Comparison of ENCODE assay signal across 1 cellular context in the genomic region with DNA sequence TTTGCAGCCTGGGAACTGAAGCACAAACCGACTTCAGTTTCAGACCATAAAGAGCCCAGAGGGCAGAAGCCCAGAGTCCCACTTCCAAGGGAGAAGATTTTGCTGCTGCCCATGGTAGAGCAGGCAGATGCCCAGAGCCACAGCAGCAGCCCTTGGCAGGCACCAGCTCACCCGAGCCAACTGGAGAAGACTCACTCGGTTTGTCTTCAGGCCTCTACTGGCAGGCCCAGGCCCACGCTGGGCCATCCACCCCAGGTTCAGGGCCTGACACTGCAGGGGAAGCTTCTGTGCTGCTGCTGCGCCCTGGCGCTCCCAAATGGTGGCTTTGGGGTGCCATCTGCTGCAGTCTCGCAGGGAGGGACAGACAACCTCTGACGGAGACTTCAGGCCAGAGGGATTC.
TF ChIP-seq lines count a peak whose summit lies in the region.

No MANE protein-coding gene starts in this region.

TF ChIP-seq in GM23338, 12 proteins besides CTCF, POLR2A, EP300 and RAD21:
- TF ChIP-seq NANOG (IDR thresholded peaks at IDR 0.05; ENCODE audit: borderline replicate concordance), result no peak
- TF ChIP-seq JUNB (IDR thresholded peaks at IDR 0.05; ENCODE audit: unreplicated experiment), result no peak
- TF ChIP-seq POLR2AphosphoS5 (IDR thresholded peaks at IDR 0.05; ENCODE audit: low read depth), result no peak
- TF ChIP-seq, protein P1, sequence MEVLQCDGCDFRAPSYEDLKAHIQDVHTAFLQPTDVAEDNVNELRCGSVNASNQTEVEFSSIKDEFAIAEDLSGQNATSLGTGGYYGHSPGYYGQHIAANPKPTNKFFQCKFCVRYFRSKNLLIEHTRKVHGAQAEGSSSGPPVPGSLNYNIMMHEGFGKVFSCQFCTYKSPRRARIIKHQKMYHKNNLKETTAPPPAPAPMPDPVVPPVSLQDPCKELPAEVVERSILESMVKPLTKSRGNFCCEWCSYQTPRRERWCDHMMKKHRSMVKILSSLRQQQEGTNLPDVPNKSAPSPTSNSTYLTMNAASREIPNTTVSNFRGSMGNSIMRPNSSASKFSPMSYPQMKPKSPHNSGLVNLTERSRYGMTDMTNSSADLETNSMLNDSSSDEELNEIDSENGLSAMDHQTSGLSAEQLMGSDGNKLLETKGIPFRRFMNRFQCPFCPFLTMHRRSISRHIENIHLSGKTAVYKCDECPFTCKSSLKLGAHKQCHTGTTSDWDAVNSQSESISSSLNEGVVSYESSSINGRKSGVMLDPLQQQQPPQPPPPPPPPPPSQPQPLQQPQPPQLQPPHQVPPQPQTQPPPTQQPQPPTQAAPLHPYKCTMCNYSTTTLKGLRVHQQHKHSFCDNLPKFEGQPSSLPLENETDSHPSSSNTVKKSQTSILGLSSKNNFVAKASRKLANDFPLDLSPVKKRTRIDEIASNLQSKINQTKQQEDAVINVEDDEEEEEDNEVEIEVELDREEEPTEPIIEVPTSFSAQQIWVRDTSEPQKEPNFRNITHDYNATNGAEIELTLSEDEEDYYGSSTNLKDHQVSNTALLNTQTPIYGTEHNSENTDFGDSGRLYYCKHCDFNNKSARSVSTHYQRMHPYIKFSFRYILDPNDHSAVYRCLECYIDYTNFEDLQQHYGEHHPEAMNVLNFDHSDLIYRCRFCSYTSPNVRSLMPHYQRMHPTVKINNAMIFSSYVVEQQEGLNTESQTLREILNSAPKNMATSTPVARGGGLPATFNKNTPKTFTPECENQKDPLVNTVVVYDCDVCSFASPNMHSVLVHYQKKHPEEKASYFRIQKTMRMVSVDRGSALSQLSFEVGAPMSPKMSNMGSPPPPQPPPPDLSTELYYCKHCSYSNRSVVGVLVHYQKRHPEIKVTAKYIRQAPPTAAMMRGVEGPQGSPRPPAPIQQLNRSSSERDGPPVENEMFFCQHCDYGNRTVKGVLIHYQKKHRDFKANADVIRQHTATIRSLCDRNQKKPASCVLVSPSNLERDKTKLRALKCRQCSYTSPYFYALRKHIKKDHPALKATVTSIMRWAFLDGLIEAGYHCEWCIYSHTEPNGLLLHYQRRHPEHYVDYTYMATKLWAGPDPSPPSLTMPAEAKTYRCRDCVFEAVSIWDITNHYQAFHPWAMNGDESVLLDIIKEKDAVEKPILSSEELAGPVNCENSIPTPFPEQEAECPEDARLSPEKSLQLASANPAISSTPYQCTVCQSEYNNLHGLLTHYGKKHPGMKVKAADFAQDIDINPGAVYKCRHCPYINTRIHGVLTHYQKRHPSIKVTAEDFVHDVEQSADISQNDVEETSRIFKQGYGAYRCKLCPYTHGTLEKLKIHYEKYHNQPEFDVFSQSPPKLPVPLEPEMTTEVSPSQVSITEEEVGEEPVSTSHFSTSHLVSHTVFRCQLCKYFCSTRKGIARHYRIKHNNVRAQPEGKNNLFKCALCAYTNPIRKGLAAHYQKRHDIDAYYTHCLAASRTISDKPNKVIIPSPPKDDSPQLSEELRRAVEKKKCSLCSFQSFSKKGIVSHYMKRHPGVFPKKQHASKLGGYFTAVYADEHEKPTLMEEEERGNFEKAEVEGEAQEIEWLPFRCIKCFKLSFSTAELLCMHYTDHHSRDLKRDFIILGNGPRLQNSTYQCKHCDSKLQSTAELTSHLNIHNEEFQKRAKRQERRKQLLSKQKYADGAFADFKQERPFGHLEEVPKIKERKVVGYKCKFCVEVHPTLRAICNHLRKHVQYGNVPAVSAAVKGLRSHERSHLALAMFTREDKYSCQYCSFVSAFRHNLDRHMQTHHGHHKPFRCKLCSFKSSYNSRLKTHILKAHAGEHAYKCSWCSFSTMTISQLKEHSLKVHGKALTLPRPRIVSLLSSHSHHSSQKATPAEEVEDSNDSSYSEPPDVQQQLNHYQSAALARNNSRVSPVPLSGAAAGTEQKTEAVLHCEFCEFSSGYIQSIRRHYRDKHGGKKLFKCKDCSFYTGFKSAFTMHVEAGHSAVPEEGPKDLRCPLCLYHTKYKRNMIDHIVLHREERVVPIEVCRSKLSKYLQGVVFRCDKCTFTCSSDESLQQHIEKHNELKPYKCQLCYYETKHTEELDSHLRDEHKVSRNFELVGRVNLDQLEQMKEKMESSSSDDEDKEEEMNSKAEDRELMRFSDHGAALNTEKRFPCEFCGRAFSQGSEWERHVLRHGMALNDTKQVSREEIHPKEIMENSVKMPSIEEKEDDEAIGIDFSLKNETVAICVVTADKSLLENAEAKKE (CRISPR knock-in tag; IDR thresholded peaks at IDR 0.05), result no peak
